Comparison of ENCODE assay signal across 23 cellular contexts in genomic region chr9:131812116-131812790, GRCh38.
"Had no signal": no experiment of that assay in that cellular context is flagged by ENCODE, and none has a peak within 500 bp of the region (broad histone marks: within the 10 kb centered on the region; RNA-seq: fewer than 3 reads in every experiment).

No MANE protein-coding gene starts in this region.

- H3K4me3 Mint-ChIP-seq: natural killer cell treated with Interleukin-12 subunit alpha and Interleukin-12 subunit beta and Interleukin-15 and Interleukin-18, amount 100 ng/mL, for 72 hours; stimulated activated effector memory CD8-positive, alpha-beta T cell treated with anti-CD3 and anti-CD28 coated beads, Interleukin-12 subunit alpha, Interleukin-12 subunit beta, amount 100 ng/mL, for 72 hours; stimulated activated naive CD8-positive, alpha-beta T cell treated with anti-CD3 and anti-CD28 coated beads, Interleukin-15, Interleukin-2, amounts not matched to agents 100 ng/mL and 50 ng/mL, for 24 hours had no signal

- H3K36me3 Mint-ChIP-seq: natural killer cell treated with Interleukin-12 subunit alpha and Interleukin-12 subunit beta and Interleukin-15 and Interleukin-18, amount 100 ng/mL, for 72 hours; stimulated activated effector memory CD8-positive, alpha-beta T cell treated with anti-CD3 and anti-CD28 coated beads, Interleukin-12 subunit alpha, Interleukin-12 subunit beta, amount 100 ng/mL, for 72 hours had no signal

- H3K27ac Mint-ChIP-seq: natural killer cell treated with Interleukin-12 subunit alpha and Interleukin-12 subunit beta and Interleukin-15 and Interleukin-18, amount 100 ng/mL, for 72 hours; progenitor cell of endocrine pancreas; stimulated activated effector memory CD8-positive, alpha-beta T cell treated with anti-CD3 and anti-CD28 coated beads, Interleukin-12 subunit alpha, Interleukin-12 subunit beta, amount 100 ng/mL, for 72 hours; stimulated activated naive CD8-positive, alpha-beta T cell treated with anti-CD3 and anti-CD28 coated beads, Interleukin-15, Interleukin-2, amounts not matched to agents 100 ng/mL and 50 ng/mL, for 24 hours had no signal

- ATAC-seq: left colon; left ventricle myocardium superior; natural killer cell treated with Interleukin-12 subunit alpha and Interleukin-12 subunit beta and Interleukin-15 and Interleukin-18, amount 100 ng/mL, for 72 hours; right cardiac atrium; stimulated activated effector memory CD8-positive, alpha-beta T cell treated with anti-CD3 and anti-CD28 coated beads, Interleukin-12 subunit alpha, Interleukin-12 subunit beta, amount 100 ng/mL, for 72 hours; upper lobe of right lung had no signal

- H3K4me1 ChIP-seq: testis, upper lobe of right lung, vagina had no signal

- H3K36me3 ChIP-seq: neutrophil, ovary, tibial nerve, upper lobe of right lung, vagina had no signal

- H3K9me3 ChIP-seq: neutrophil, ovary, testis, tibial nerve, upper lobe of right lung, vagina had no signal

- H2AFZ ChIP-seq: hepatocyte had no signal

- DNase-seq: dermis blood vessel endothelial cell; foreskin melanocyte; head of caudate nucleus; kidney; left colon; left ventricle myocardium superior; mesenchymal stem cell; midbrain; ovary; right cardiac atrium; stimulated activated CD4-positive, alpha-beta T cell treated with anti-CD3 and anti-CD28 coated beads, Interleukin-4, amount 100 ng/mL, for 1 hour; stimulated activated CD8-positive, alpha-beta memory T cell treated with anti-CD3 and anti-CD28 coated beads, Interleukin-4, amount 100 ng/mL, for 48 hours; testis; upper lobe of right lung had no signal

- H3K9me3 Mint-ChIP-seq: natural killer cell treated with Interleukin-12 subunit alpha and Interleukin-12 subunit beta and Interleukin-15 and Interleukin-18, amount 100 ng/mL, for 72 hours; stimulated activated effector memory CD8-positive, alpha-beta T cell treated with anti-CD3 and anti-CD28 coated beads, Interleukin-12 subunit alpha, Interleukin-12 subunit beta, amount 100 ng/mL, for 72 hours; stimulated activated naive CD8-positive, alpha-beta T cell treated with anti-CD3 and anti-CD28 coated beads, Interleukin-15, Interleukin-2, amounts not matched to agents 100 ng/mL and 50 ng/mL, for 24 hours had no signal

- H3K27ac ChIP-seq: hepatocyte, neutrophil, ovary, testis, tibial nerve, upper lobe of right lung, vagina had no signal

- H3K4me2 ChIP-seq: hepatocyte had no signal

- H3K4me1 Mint-ChIP-seq: stimulated activated effector memory CD8-positive, alpha-beta T cell treated with anti-CD3 and anti-CD28 coated beads, Interleukin-12 subunit alpha, Interleukin-12 subunit beta, amount 100 ng/mL, for 72 hours had no signal

- H3K4me3 ChIP-seq: hepatocyte, lung, ovary, testis, tibial nerve, upper lobe of right lung, vagina had no signal

- H3K27me3 ChIP-seq: ovary, testis, vagina had no signal
